Comparison of ENCODE assay signal across 5 cellular contexts in the genomic region with DNA sequence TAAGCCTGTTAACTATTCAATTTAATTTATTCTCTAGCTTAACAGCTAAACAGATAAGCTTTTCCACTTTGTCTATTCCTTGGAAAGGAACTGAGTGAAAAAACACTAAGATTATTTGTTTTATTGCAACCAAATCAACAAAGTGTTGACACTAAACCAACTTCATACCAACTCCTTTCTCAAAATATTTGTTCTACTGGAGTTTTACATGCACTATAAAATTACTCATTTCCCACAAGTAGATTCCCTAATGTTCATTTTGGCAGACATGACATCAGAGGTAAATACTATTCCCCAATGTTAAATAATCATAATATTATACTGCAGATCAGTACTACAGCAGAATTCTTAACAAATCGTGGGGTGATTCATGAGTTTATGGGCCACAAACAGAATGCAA.
"Had no signal": no experiment of that assay in that cellular context is flagged by ENCODE, and none has a peak within 500 bp of the region (broad histone marks: within the 10 kb centered on the region; RNA-seq: fewer than 3 reads in every experiment).

No MANE protein-coding gene starts in this region.

- H3K4me3 ChIP-seq: GM23248 had no signal

- H3K27ac ChIP-seq: GM23248 had no signal

- DNase-seq: GM23248, GOT3, H9, HCEC 1CT, KBM-7 had no signal
